26 cellular contexts compared by ENCODE assay signal in genomic region chr9:93590609-93591234, GRCh38. TPM values are rescaled to one million over a fixed set of nuclear protein-coding genes. Genes with fewer than 3 reads are reported as not detected.
DNase-seq lines count a peak whose midpoint lies in the region; ATAC-seq lines count a peak whose summit lies in the region.
"Had no signal": no experiment of that assay in that cellular context is flagged by ENCODE, and none has a peak within 500 bp of the region (broad histone marks: within the 10 kb centered on the region; RNA-seq: fewer than 3 reads in every experiment).

No MANE protein-coding gene starts in this region.

- H3K36me3 Mint-ChIP-seq in T-helper 17 cell (ENCODE audit: low read depth): no peaks in the 10 kb centered on the region
- no peaks in the 10 kb centered on the region for H3K36me3 Mint-ChIP-seq in stimulated activated effector memory CD8-positive, alpha-beta T cell treated with anti-CD3 and anti-CD28 coated beads, Interleukin-12 subunit alpha, Interleukin-12 subunit beta, amount 100 ng/mL, for 72 hours
- H3K36me3 Mint-ChIP-seq: immature natural killer cell had no signal

- H3K27ac Mint-ChIP-seq in T-helper 17 cell: peak overlapping the region; percentile 80
- H3K27ac Mint-ChIP-seq in stimulated activated effector memory CD8-positive, alpha-beta T cell treated with anti-CD3 and anti-CD28 coated beads, Interleukin-12 subunit alpha, Interleukin-12 subunit beta, amount 100 ng/mL, for 72 hours: peak overlapping the region; percentile 26

- H3K9me3 ChIP-seq in T-helper 17 cell (ENCODE audit: control insufficient read depth, low read length, poor library complexity, severe bottlenecking): no peaks in the 10 kb centered on the region
- H3K9me3 ChIP-seq: mucosa of descending colon, tibial artery had no signal

- ATAC-seq in T-helper 17 cell: no peak
- no peak for ATAC-seq in stimulated activated effector memory CD8-positive, alpha-beta T cell treated with anti-CD3 and anti-CD28 coated beads, Interleukin-12 subunit alpha, Interleukin-12 subunit beta, amount 100 ng/mL, for 72 hours
- ATAC-seq: foreskin keratinocyte; HepG2; mucosa of descending colon; PC-3; stimulated activated naive CD8-positive, alpha-beta T cell treated with anti-CD3 and anti-CD28 coated beads, Interleukin-15, amount 100 ng/mL, for 72 hours had no signal

- no peak overlapping the region for H3K4me3 Mint-ChIP-seq in T-helper 17 cell
- H3K4me3 Mint-ChIP-seq in stimulated activated effector memory CD8-positive, alpha-beta T cell treated with anti-CD3 and anti-CD28 coated beads, Interleukin-12 subunit alpha, Interleukin-12 subunit beta, amount 100 ng/mL, for 72 hours: no peak overlapping the region
- H3K4me3 Mint-ChIP-seq: immature natural killer cell; stimulated activated naive CD8-positive, alpha-beta T cell treated with anti-CD3 and anti-CD28 coated beads, Interleukin-15, amount 100 ng/mL, for 72 hours had no signal

- H3K4me1 Mint-ChIP-seq in T-helper 17 cell: peaks cover 44% of the 10 kb centered on the region
- H3K4me1 Mint-ChIP-seq in stimulated activated effector memory CD8-positive, alpha-beta T cell treated with anti-CD3 and anti-CD28 coated beads, Interleukin-12 subunit alpha, Interleukin-12 subunit beta, amount 100 ng/mL, for 72 hours: peaks cover 73% of the 10 kb centered on the region

- H3K27me3 Mint-ChIP-seq in T-helper 17 cell: no peaks in the 10 kb centered on the region
- H3K27me3 Mint-ChIP-seq: stimulated activated naive CD8-positive, alpha-beta T cell treated with anti-CD3 and anti-CD28 coated beads, Interleukin-15, amount 100 ng/mL, for 72 hours had no signal

- DNase-seq in activated CD8-positive, alpha-beta memory T cell treated with anti-CD3 and anti-CD28 coated beads for 24 hours: peak; percentile 44
- DNase-seq in activated CD8-positive, alpha-beta memory T cell treated with anti-CD3 and anti-CD28 coated beads, Interleukin-2, amount 50 U/mL, for 4 hours: no peak
- no peak for DNase-seq in T-helper 17 cell
- DNase-seq in mesenteric fat pad (ENCODE audit: low spot score): peak; percentile 85
- no peak for DNase-seq in stimulated activated effector memory CD8-positive, alpha-beta T cell treated with anti-CD3 and anti-CD28 coated beads, Interleukin-12 subunit alpha, Interleukin-12 subunit beta, amount 100 ng/mL, for 72 hours (ENCODE audit: low spot score in 2 of 2)
- no peak for DNase-seq in NCI-H774 (lab: John Stamatoyannopoulos, UW)
- DNase-seq in putamen (ENCODE audit: low spot score): no peak
- no peak for DNase-seq in HuH-7.5 (ENCODE audit: low spot score)
- DNase-seq: activated gamma-delta T cell treated with Interleukin-2 at 50 U/mL for 16 hours; anterior cingulate cortex; Calu3; cerebellar nuclear complex; EL; foreskin keratinocyte; immature natural killer cell; mucosa of descending colon; NCI-H1092; NCI-H2029; NCI-H2227 treated with DMSO at 0.1 percent for 48 hours; PC-3; SHP77; stimulated activated CD4-positive, alpha-beta T cell treated with anti-CD3 and anti-CD28 coated beads, Interleukin-4, amount 100 ng/mL, for 24 hours; stimulated activated naive CD8-positive, alpha-beta T cell treated with anti-CD3 and anti-CD28 coated beads, Interleukin-15, amount 100 ng/mL, for 72 hours; SW 1271 had no signal

- H3K9me3 Mint-ChIP-seq in stimulated activated effector memory CD8-positive, alpha-beta T cell treated with anti-CD3 and anti-CD28 coated beads, Interleukin-12 subunit alpha, Interleukin-12 subunit beta, amount 100 ng/mL, for 72 hours: no peaks in the 10 kb centered on the region
- H3K9me3 Mint-ChIP-seq: immature natural killer cell; stimulated activated naive CD8-positive, alpha-beta T cell treated with anti-CD3 and anti-CD28 coated beads, Interleukin-15, amount 100 ng/mL, for 72 hours had no signal

RNA-seq across cellular contexts. Expression of gene PHF2, which starts 14.3 kb away (rescaled TPM):
- 10 to 100 TPM; 24.8 to 27.1 TPM for total RNA-seq in T-helper 17 cell
- 23.0 TPM for total RNA-seq in mesenteric fat pad

Comparison
In these comparisons a context has a peak if more than half of its experiments do, and no peak if none do; other contexts are left out.
1. DNase-seq: peak in activated CD8-positive, alpha-beta memory T cell treated with anti-CD3 and anti-CD28 coated beads for 24 hours (single experiment) and mesenteric fat pad (single experiment); none in activated CD8-positive, alpha-beta memory T cell treated with anti-CD3 and anti-CD28 coated beads, Interleukin-2, amount 50 U/mL, for 4 hours (single experiment), T-helper 17 cell (0 of 3), stimulated activated effector memory CD8-positive, alpha-beta T cell treated with anti-CD3 and anti-CD28 coated beads, Interleukin-12 subunit alpha, Interleukin-12 subunit beta, amount 100 ng/mL, for 72 hours (0 of 2), NCI-H774 (single experiment), putamen (single experiment) and HuH-7.5 (single experiment).